ENCODE assay signal across 19 cellular contexts in the genomic region with DNA sequence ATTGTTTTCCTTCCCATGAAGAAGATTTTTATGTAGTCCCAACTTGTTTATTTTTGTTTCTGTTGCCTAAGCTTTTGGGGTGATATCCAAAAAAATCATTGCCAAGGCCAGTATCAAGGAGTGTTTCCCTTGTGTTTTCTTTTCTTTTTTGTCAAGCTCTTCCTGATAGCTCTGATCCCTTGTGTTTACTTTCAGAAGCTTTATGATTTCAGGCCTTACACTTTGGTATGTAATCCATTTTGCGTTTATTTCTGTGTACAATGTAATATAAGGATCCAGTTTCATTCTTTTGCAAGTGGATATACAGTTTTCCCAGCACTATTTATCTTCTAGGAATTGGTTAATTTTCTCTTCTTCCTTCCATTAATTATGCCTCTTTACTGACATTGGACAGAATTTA.
DNase-seq lines count a peak whose midpoint lies in the region; ATAC-seq, FAIRE-seq and TF ChIP-seq lines count a peak whose summit lies in the region.
"Had no signal": no experiment of that assay in that cellular context is flagged by ENCODE, and none has a peak within 500 bp of the region (broad histone marks: within the 10 kb centered on the region; RNA-seq: fewer than 3 reads in every experiment).

No MANE protein-coding gene starts in this region.

- intact Hi-C loops in pancreas (cut with DNase I), result no loop called here

- no peak for TF ChIP-seq CTCF in pancreas (IDR thresholded peaks at IDR 0.05)
- TF ChIP-seq CTCF in osteocyte (IDR thresholded peaks at IDR 0.05), result no peak

- FAIRE-seq in pancreas (lab: Jason Lieb, UNC), result peak; percentile 92
- FAIRE-seq: G401.6, GM12892, H1 had no signal

- DNase-seq in adipocyte (ENCODE audit: low read depth) (peak; percentile 15), fibroblast of peridontal ligament (ENCODE audit: extremely low read depth) (peak; percentile 8), pancreas (no peak), osteocyte (ENCODE audit: extremely low spot score, unreplicated experiment) (no peak), HuH-7 (ENCODE audit: low spot score) (no peak)
- DNase-seq: Caco-2; CD4-positive, CD25-positive, alpha-beta regulatory T cell; CD8-positive, alpha-beta T cell; DMS153; DND-41; GM23248; H7; HCEC 1CT had no signal

- ATAC-seq in pancreas (no peak), HG03571 (IDR thresholded peaks at IDR 0.05; ENCODE audit: unreplicated experiment) (no peak)
- ATAC-seq: CD8-positive, alpha-beta T cell had no signal

- H3K4me3 ChIP-seq in adipocyte (ENCODE audit: low read length) (no peak overlapping the region), pancreas (no peak overlapping the region)
- H3K4me3 ChIP-seq: BLaER1, GM23248 had no signal

- H3K36me3 ChIP-seq in adipocyte (ENCODE audit: control insufficient read depth, insufficient read depth, low read length, severe bottlenecking), result no peaks in the 10 kb centered on the region
- H3K36me3 ChIP-seq in pancreas, result no peaks in the 10 kb centered on the region
- H3K36me3 ChIP-seq: BLaER1 had no signal

- no peak overlapping the region for H3K27ac Mint-ChIP-seq in osteocyte (ENCODE audit: unreplicated experiment)
- H3K27ac Mint-ChIP-seq: B cell; CD4-positive, CD25-positive, alpha-beta regulatory T cell; CD8-positive, alpha-beta T cell had no signal

- peaks cover 14% of the 10 kb centered on the region for H3K9me3 Mint-ChIP-seq in osteocyte (ENCODE audit: unreplicated experiment)

- no peaks in the 10 kb centered on the region for H3K4me1 Mint-ChIP-seq in osteocyte (ENCODE audit: unreplicated experiment)
- H3K4me1 Mint-ChIP-seq: B cell; CD4-positive, CD25-positive, alpha-beta regulatory T cell had no signal

- no peaks in the 10 kb centered on the region for H3K27me3 ChIP-seq in adipocyte (replicated peaks; ENCODE audit: control insufficient read depth, insufficient read depth, low read length)
- no peaks in the 10 kb centered on the region for H3K27me3 ChIP-seq in pancreas
- H3K27me3 ChIP-seq: BLaER1 had no signal

- no peaks in the 10 kb centered on the region for H3K36me3 Mint-ChIP-seq in osteocyte (ENCODE audit: unreplicated experiment)
- H3K36me3 Mint-ChIP-seq: CD4-positive, CD25-positive, alpha-beta regulatory T cell had no signal

- H3K27ac ChIP-seq in pancreas, result no peak overlapping the region
- H3K27ac ChIP-seq: BLaER1, GM23248 had no signal

- H3K4me1 ChIP-seq in adipocyte (ENCODE audit: control insufficient read depth, insufficient read depth, low read length) (no peaks in the 10 kb centered on the region), pancreas (no peaks in the 10 kb centered on the region)
- H3K4me1 ChIP-seq: BLaER1, Caco-2 had no signal

- WGBS in pancreas, 2 donors, result 42 to 56% methylated on average over 1 of the region's 1 CpG

- no peaks in the 10 kb centered on the region for H3K9me3 ChIP-seq in adipocyte (ENCODE audit: control insufficient read depth, low read length)
- H3K9me3 ChIP-seq in pancreas, result no peaks in the 10 kb centered on the region
- H3K9me3 ChIP-seq: Caco-2 had no signal

- no peaks in the 10 kb centered on the region for H3K27me3 Mint-ChIP-seq in osteocyte (ENCODE audit: unreplicated experiment)
- H3K27me3 Mint-ChIP-seq: B cell; CD4-positive, CD25-positive, alpha-beta regulatory T cell had no signal

- no peak overlapping the region for H3K4me3 Mint-ChIP-seq in osteocyte (ENCODE audit: unreplicated experiment)
- H3K4me3 Mint-ChIP-seq: B cell; CD4-positive, CD25-positive, alpha-beta regulatory T cell; CD8-positive, alpha-beta T cell had no signal

- H3K9ac ChIP-seq in adipocyte (ENCODE audit: low read length), result no peak overlapping the region
- H3K9ac ChIP-seq: BLaER1, GM23248 had no signal

Comparison
In these comparisons a context has a peak if more than half of its experiments do, and no peak if none do; other contexts are left out.
1. DNase-seq: peak in adipocyte (single experiment) and fibroblast of peridontal ligament (single experiment); none in pancreas (0 of 6), osteocyte (single experiment) and HuH-7 (single experiment).